Comparison of ENCODE assay signal across 10 cellular contexts in genomic region chr3:53902711-53903110, GRCh38. TPM values are rescaled to one million over a fixed set of nuclear protein-coding genes. Genes with fewer than 3 reads are reported as not detected.
"Had no signal": no experiment of that assay in that cellular context is flagged by ENCODE, and none has a peak within 500 bp of the region (broad histone marks: within the 10 kb centered on the region; RNA-seq: fewer than 3 reads in every experiment).

No MANE protein-coding gene starts in this region.

- DNase-seq: H7, HFFc6, IMR-90, KG1 had no signal

- H3K36me3 ChIP-seq: HAP-1 had no signal

- H3K4me1 ChIP-seq: HAP-1 had no signal

- H3K4me3 ChIP-seq: GM23338, HAP-1, K562 had no signal

- ATAC-seq: GM23338, HCT116, K562 had no signal

- FAIRE-seq: H1, HTR-8/SVneo, K562 had no signal

RNA-seq across cellular contexts. Expression of gene IL17RB, which starts 56.3 kb away (rescaled TPM):
- total RNA-seq: HFFc6 had no signal
- polyA plus RNA-seq: IMR-90 had no signal

RNA-seq across cellular contexts. Expression of gene CHDH, which starts 56.5 kb away (rescaled TPM):
- total RNA-seq: HFFc6 had no signal
